Comparison of ENCODE assay signal across 7 cellular contexts in genomic region chr17:47850373-47850691, GRCh38. TPM values are rescaled to one million over a fixed set of nuclear protein-coding genes. Genes with fewer than 3 reads are reported as not detected.
A peak's percentile ranks its signal among the peaks of the same experiment; 100 is the strongest.
DNase-seq lines count a peak whose midpoint lies in the region; ATAC-seq, FAIRE-seq and TF ChIP-seq lines count a peak whose summit lies in the region.
"Had no signal": no experiment of that assay in that cellular context is flagged by ENCODE, and none has a peak within 500 bp of the region (broad histone marks: within the 10 kb centered on the region; RNA-seq: fewer than 3 reads in every experiment).

No MANE protein-coding gene starts in this region.

- H3K9me3 ChIP-seq in Peyer's patch, result no peaks in the 10 kb centered on the region
- H3K9me3 ChIP-seq in endothelial cell of umbilical vein (replicated peaks; ENCODE audit: control insufficient read depth, insufficient read depth, low read length), result no peaks in the 10 kb centered on the region

- BruUV-seq in endothelial cell of umbilical vein (replicated peaks; lab: Mats Ljungman, UMichigan), result no TSS peak

- H3K9me1 ChIP-seq in endothelial cell of umbilical vein (replicated peaks; ENCODE audit: control insufficient read depth, extremely low read depth, insufficient read depth, low read length), result no peaks in the 10 kb centered on the region

- POLR2A ChIA-PET in endothelial cell of umbilical vein (lab: Charles Lee), result no interaction called here

- in situ Hi-C loops in GM13977 (cut with MboI; ENCODE audit: low pct_unique_long_range_greater_than_20kb, low sequenced_read_pairs, unreplicated experiment), result no loop called here

- DNase-seq in Peyer's patch (no peak), endothelial cell of umbilical vein (ENCODE audit: low read depth, low spot score) (no peak), sciatic nerve (ENCODE audit: low spot score) (no peak), GM13977 (ENCODE audit: low spot score) (no peak), SW 1271 (lab: John Stamatoyannopoulos, UW) (no peak)
- DNase-seq: KG1 had no signal

- ATAC-seq in sciatic nerve (peak; percentile 6), HG02870 (IDR thresholded peaks at IDR 0.05; ENCODE audit: unreplicated experiment) (no peak)

- peak overlapping the region; percentile 23 for H3K4me2 ChIP-seq in endothelial cell of umbilical vein (ENCODE audit: insufficient read depth, low read length)

- H3K79me2 ChIP-seq in endothelial cell of umbilical vein (ENCODE audit: control insufficient read depth, insufficient read depth, low read length), result no peaks in the 10 kb centered on the region

- H3K4me1 ChIP-seq in Peyer's patch (peaks cover 0 to 31% (median 18%) of the 10 kb centered on the region in 4 donors), endothelial cell of umbilical vein (ENCODE audit: control insufficient read depth, extremely low read depth, insufficient read depth, low read length) (peaks cover 10% of the 10 kb centered on the region)

- H3K27ac ChIP-seq in Peyer's patch (peak overlapping the region in 3 of 4 donors; percentile 63 to 80 (median 73)), endothelial cell of umbilical vein (ENCODE audit: insufficient read depth, low read depth, low read length) (no peak overlapping the region)

- TF ChIP-seq CTCF in Peyer's patch (IDR thresholded peaks at IDR 0.05) (no peak), endothelial cell of umbilical vein (IDR thresholded peaks at IDR 0.05; ENCODE audit: extremely low read depth in 1 of 2, insufficient read depth in 1 of 2, low read depth in 1 of 2, low read length in 2 of 2) (no peak), GM13977 (IDR thresholded peaks at IDR 0.05; ENCODE audit: extremely low read depth, insufficient read depth, missing control alignments) (no peak)

- dilution Hi-C loops in endothelial cell of umbilical vein (cut with MboI; ENCODE audit: extremely low pct_ligation_motif_present, low sequenced_read_pairs), result no loop called here

- H3K27me3 ChIP-seq in Peyer's patch (peaks cover 0 to 9% of the 10 kb centered on the region in 2 donors), endothelial cell of umbilical vein (ENCODE audit: control insufficient read depth in 2 of 2, insufficient read depth in 2 of 2, low read length in 2 of 2) (peaks cover 3 to 11% of the 10 kb centered on the region in 2 experiments)

- FAIRE-seq in endothelial cell of umbilical vein (lab: Jason Lieb, UNC), result peak; percentile 8

- H3K36me3 ChIP-seq in Peyer's patch, result peaks cover 0 to 16% (median 0%) of the 10 kb centered on the region in 3 donors
- H3K36me3 ChIP-seq in endothelial cell of umbilical vein (ENCODE audit: control insufficient read depth in 2 of 2, extremely low read depth in 1 of 2, insufficient read depth in 2 of 2, low read length in 2 of 2), result no peaks in the 10 kb centered on the region

- H3K4me3 ChIP-seq in Peyer's patch, result peak overlapping the region in 3 of 4 donors; percentile 37 to 66 (median 63)
- H3K4me3 ChIP-seq in endothelial cell of umbilical vein (replicated peaks in 1 of 3; ENCODE audit: insufficient read depth in 1 of 3, low read depth in 1 of 3, low read length in 3 of 3), result no peak overlapping the region

- TF ChIP-seq POLR2A in Peyer's patch (IDR thresholded peaks at IDR 0.05), result no peak
- no peak for TF ChIP-seq POLR2A in endothelial cell of umbilical vein (IDR thresholded peaks at IDR 0.05; ENCODE audit: low read depth, low read length)

- no peaks in the 10 kb centered on the region for H4K20me1 ChIP-seq in endothelial cell of umbilical vein (replicated peaks; ENCODE audit: control insufficient read depth, extremely low read depth, insufficient read depth, low read length)

- CTCF ChIA-PET in endothelial cell of umbilical vein (lab: Charles Lee), result interaction anchor here (0.7 to 10.2 kb wide), 10 partner anchors 9 to 168 kb away, joined by 3 to 367 read pairs (median 4); partner anchors contain the start of genes OSBPL7 and SCRN2

- no peak overlapping the region for H3K9ac ChIP-seq in endothelial cell of umbilical vein (replicated peaks; ENCODE audit: extremely low read depth, insufficient read depth, low read length)

- intact Hi-C loops in endothelial cell of umbilical vein (cut with micrococcal nuclease), result no loop called here
- intact Hi-C loops in sciatic nerve (cut with DNase I), result loop anchor here (5.0 kb wide), 1 partner anchor 882 kb away; no protein-coding TSS in a partner anchor

- H2AFZ ChIP-seq in endothelial cell of umbilical vein (ENCODE audit: low read depth, low read length), result peak overlapping the region; percentile 19

TF ChIP-seq in endothelial cell of umbilical vein, 7 proteins besides CTCF, POLR2A, EP300 and RAD21:
- TF ChIP-seq GATA2 (IDR thresholded peaks at IDR 0.05; ENCODE audit: insufficient read depth, insufficient read length, low read depth, low read length) (no peak), JUN (IDR thresholded peaks at IDR 0.05; ENCODE audit: borderline replicate concordance, insufficient read depth, insufficient read length, low read depth) (no peak), MYC (IDR thresholded peaks at IDR 0.05; ENCODE audit: low read depth, low read length) (no peak), POLR2AphosphoS5 (IDR thresholded peaks at IDR 0.05; ENCODE audit: insufficient read depth, low read depth, low read length) (no peak), MAX (IDR thresholded peaks at IDR 0.05; ENCODE audit: insufficient read depth, insufficient read length) (no peak), FOS (IDR thresholded peaks at IDR 0.05; ENCODE audit: borderline replicate concordance, insufficient read depth, low read length) (no peak), EZH2 (IDR thresholded peaks at IDR 0.05; ENCODE audit: borderline replicate concordance, low read depth, low read length, severe bottlenecking) (no peak)

RNA-seq across cellular contexts. Expression of gene SP6, which starts 0.6 kb away (rescaled TPM):
- 10 to 100 TPM in 2 of 4 donors, 1 to 10 TPM in 2; 3.3 to 27.0 (median 16.6) TPM for total RNA-seq in Peyer's patch
- 0.90 and 1.3 TPM in 2 replicates for total RNA-seq in endothelial cell of umbilical vein
- 0.11 and 0.13 TPM in 2 replicates for polyA plus RNA-seq in endothelial cell of umbilical vein
- polyA plus RNA-seq in endothelial cell of umbilical vein (2011; cell fraction: cytosol; rRNA removed), result 0.06 TPM in 2 replicates
- 0.07 and 0.10 TPM in 2 replicates for polyA plus RNA-seq in endothelial cell of umbilical vein (2011; cell fraction: nucleus; rRNA removed)
- polyA plus RNA-seq in endothelial cell of umbilical vein (2012), result 0.29 and 0.35 TPM in 2 replicates
- 0.06 and 0.10 TPM in 2 replicates for polyA minus RNA-seq in endothelial cell of umbilical vein
- 0.20 TPM for polyA minus RNA-seq in endothelial cell of umbilical vein (2011; cell fraction: cytosol; rRNA and poly(A)+ RNA removed)
- 0.14 TPM in 1 of 2 replicates, not detected in the other for polyA minus RNA-seq in endothelial cell of umbilical vein (2011; cell fraction: nucleus; rRNA and poly(A)+ RNA removed)
- 0.62 TPM for total RNA-seq in sciatic nerve

RNA-seq across cellular contexts. Expression of gene SCRN2, which starts 9.3 kb away (rescaled TPM):
- total RNA-seq in Peyer's patch, result 100 to 1,000 TPM in 2 of 4 donors, 10 to 100 TPM in 2; 56.2 to 126 (median 86.9) TPM
- 31.1 and 31.7 TPM in 2 replicates for total RNA-seq in endothelial cell of umbilical vein
- 47.6 and 48.9 TPM in 2 replicates for polyA plus RNA-seq in endothelial cell of umbilical vein
- polyA plus RNA-seq in endothelial cell of umbilical vein (2011; cell fraction: cytosol; rRNA removed), result 21.4 and 35.5 TPM in 2 replicates
- polyA plus RNA-seq in endothelial cell of umbilical vein (2011; cell fraction: nucleus; rRNA removed), result 151 and 171 TPM in 2 replicates
- 22.6 and 30.7 TPM in 2 replicates for polyA plus RNA-seq in endothelial cell of umbilical vein (2012)
- polyA minus RNA-seq in endothelial cell of umbilical vein, result 18.8 and 32.5 TPM in 2 replicates
- polyA minus RNA-seq in endothelial cell of umbilical vein (2011; cell fraction: cytosol; rRNA and poly(A)+ RNA removed), result 12.2 TPM
- polyA minus RNA-seq in endothelial cell of umbilical vein (2011; cell fraction: nucleus; rRNA and poly(A)+ RNA removed), result 24.3 and 24.7 TPM in 2 replicates
- total RNA-seq in sciatic nerve, result 39.4 TPM

RNA-seq across cellular contexts. Expression of gene LRRC46, which starts 18.9 kb away (rescaled TPM):
- under 1 TPM in 1 of 4 donors, not detected in 3; 0.40 TPM for total RNA-seq in Peyer's patch
- total RNA-seq in endothelial cell of umbilical vein, result 0.42 TPM in 1 of 2 replicates, not detected in the other
- polyA plus RNA-seq in endothelial cell of umbilical vein, result 0.13 and 0.36 TPM in 2 replicates
- 0.10 and 0.16 TPM in 2 replicates for polyA plus RNA-seq in endothelial cell of umbilical vein (2011; cell fraction: cytosol; rRNA removed)
- polyA plus RNA-seq in endothelial cell of umbilical vein (2011; cell fraction: nucleus; rRNA removed), result 0.38 and 0.56 TPM in 2 replicates
- 0.27 and 0.74 TPM in 2 replicates for polyA plus RNA-seq in endothelial cell of umbilical vein (2012)
- 0.53 TPM in 1 of 2 replicates, not detected in the other for polyA minus RNA-seq in endothelial cell of umbilical vein
- not detected for polyA minus RNA-seq in endothelial cell of umbilical vein (2011; cell fraction: cytosol; rRNA and poly(A)+ RNA removed)
- not detected in 2 replicates for polyA minus RNA-seq in endothelial cell of umbilical vein (2011; cell fraction: nucleus; rRNA and poly(A)+ RNA removed)
- total RNA-seq in sciatic nerve, result 0.89 TPM

RNA-seq across cellular contexts. Expression of gene MRPL10, which starts 19.0 kb away (rescaled TPM):
- total RNA-seq in Peyer's patch, result 10 to 100 TPM; 30.5 to 50.4 (median 34.8) TPM
- total RNA-seq in endothelial cell of umbilical vein, result 38.5 and 43.4 TPM in 2 replicates
- polyA plus RNA-seq in endothelial cell of umbilical vein, result 84.0 and 88.1 TPM in 2 replicates
- 61.7 and 64.3 TPM in 2 replicates for polyA plus RNA-seq in endothelial cell of umbilical vein (2011; cell fraction: cytosol; rRNA removed)
- 28.5 and 31.6 TPM in 2 replicates for polyA plus RNA-seq in endothelial cell of umbilical vein (2011; cell fraction: nucleus; rRNA removed)
- polyA plus RNA-seq in endothelial cell of umbilical vein (2012), result 45.5 and 51.0 TPM in 2 replicates
- 64.0 and 68.7 TPM in 2 replicates for polyA minus RNA-seq in endothelial cell of umbilical vein
- 83.4 TPM for polyA minus RNA-seq in endothelial cell of umbilical vein (2011; cell fraction: cytosol; rRNA and poly(A)+ RNA removed)
- polyA minus RNA-seq in endothelial cell of umbilical vein (2011; cell fraction: nucleus; rRNA and poly(A)+ RNA removed), result 8.4 and 12.2 TPM in 2 replicates
- 26.6 TPM for total RNA-seq in sciatic nerve

RNA-seq across cellular contexts. Expression of gene OSBPL7, which starts 28.7 kb away (rescaled TPM):
- total RNA-seq in Peyer's patch (100 to 1,000 TPM in 1 of 4 donors, 10 to 100 TPM in 3; 31.4 to 104 (median 70.9) TPM), endothelial cell of umbilical vein (26.7 and 29.1 TPM in 2 replicates), sciatic nerve (13.5 TPM)
- polyA plus RNA-seq in endothelial cell of umbilical vein, result 16.2 and 19.2 TPM in 2 replicates
- polyA plus RNA-seq in endothelial cell of umbilical vein (2011; cell fraction: cytosol; rRNA removed), result 6.3 and 9.4 TPM in 2 replicates
- polyA plus RNA-seq in endothelial cell of umbilical vein (2011; cell fraction: nucleus; rRNA removed), result 114 and 121 TPM in 2 replicates
- 14.8 and 18.8 TPM in 2 replicates for polyA plus RNA-seq in endothelial cell of umbilical vein (2012)
- polyA minus RNA-seq in endothelial cell of umbilical vein, result 16.9 and 17.6 TPM in 2 replicates
- 3.6 TPM for polyA minus RNA-seq in endothelial cell of umbilical vein (2011; cell fraction: cytosol; rRNA and poly(A)+ RNA removed)
- polyA minus RNA-seq in endothelial cell of umbilical vein (2011; cell fraction: nucleus; rRNA and poly(A)+ RNA removed), result 25.0 and 35.9 TPM in 2 replicates

Comparison
In these comparisons a context has a peak if more than half of its experiments do, and no peak if none do; other contexts are left out.
1. H3K4me3 ChIP-seq: peak in Peyer's patch (3 of 4); none in endothelial cell of umbilical vein (0 of 3).